In the genomic region with DNA sequence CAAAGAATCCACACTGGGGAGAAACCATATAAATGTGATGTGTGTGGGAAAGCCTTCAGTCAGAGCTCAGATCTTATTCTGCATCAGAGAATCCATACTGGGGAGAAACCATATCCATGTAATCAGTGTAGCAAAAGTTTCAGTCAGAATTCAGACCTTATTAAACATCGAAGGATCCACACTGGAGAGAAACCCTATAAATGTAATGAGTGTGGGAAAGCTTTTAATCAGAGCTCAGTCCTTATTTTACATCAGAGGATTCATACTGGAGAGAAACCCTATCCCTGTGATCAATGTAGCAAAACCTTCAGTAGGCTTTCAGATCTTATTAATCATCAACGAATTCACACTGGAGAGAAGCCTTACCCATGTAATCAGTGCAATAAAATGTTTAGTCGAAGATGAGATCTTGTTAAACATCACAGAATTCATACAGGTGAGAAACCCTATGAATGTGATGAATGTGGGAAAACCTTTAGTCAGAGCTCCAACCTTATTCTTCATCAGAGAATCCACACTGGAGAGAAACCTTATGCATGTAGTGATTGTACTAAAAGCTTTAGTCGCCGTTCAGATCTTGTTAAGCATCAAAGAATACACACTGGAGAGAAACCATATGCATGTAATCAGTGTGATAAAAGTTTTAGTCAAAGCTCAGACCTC, we compare ENCODE assay signal across 20 cellular contexts.
"Had no signal": no experiment of that assay in that cellular context is flagged by ENCODE, and none has a peak within 500 bp of the region (broad histone marks: within the 10 kb centered on the region; RNA-seq: fewer than 3 reads in every experiment).

No MANE protein-coding gene starts in this region.

- H3K27me3 ChIP-seq: brain microvascular endothelial cell, colonic mucosa, heart right ventricle, tibial nerve had no signal

- FAIRE-seq: urothelium cell line had no signal

- H3K27ac Mint-ChIP-seq: activated naive CD4-positive, alpha-beta T cell treated with anti-CD3 and anti-CD28 coated beads for 36 hours; nephron progenitor cell had no signal

- ATAC-seq: activated T-cell treated with anti-CD3 and anti-CD28 coated beads, Interleukin-2, amount 50 U/mL, for 4 hours; esophagus mucosa; heart right ventricle; left ventricle myocardium superior; stimulated activated naive CD8-positive, alpha-beta T cell treated with anti-CD3 and anti-CD28 coated beads, Interleukin-15, Interleukin-2, amounts not matched to agents 100 U/mL and 50 U/mL, for 24 hours had no signal

- H3K4me3 Mint-ChIP-seq: activated naive CD4-positive, alpha-beta T cell treated with anti-CD3 and anti-CD28 coated beads for 36 hours; activated T-cell treated with anti-CD3 and anti-CD28 coated beads, Interleukin-2, amount 50 U/mL, for 4 hours; central memory CD8-positive, alpha-beta T cell; nephron progenitor cell had no signal

- H3K4me1 ChIP-seq: colonic mucosa, heart right ventricle, tibial nerve had no signal

- H3K4me3 ChIP-seq: colonic mucosa, heart right ventricle, tibial nerve had no signal

- DNase-seq: activated CD4-positive, alpha-beta T cell treated with anti-CD3 and anti-CD28 coated beads, Interleukin-2, amount 50 U/mL, for 1 hour; activated CD4-positive, CD25-positive, alpha-beta regulatory T cell treated with anti-CD3 and anti-CD28 coated beads, Interleukin-2, amount 50 U/mL, for 72 hours; activated CD8-positive, alpha-beta memory T cell treated with anti-CD3 and anti-CD28 coated beads, Interleukin-2, amount 50 U/mL, for 4 hours; activated naive CD4-positive, alpha-beta T cell treated with anti-CD3 and anti-CD28 coated beads for 36 hours; activated T-cell treated with anti-CD3 and anti-CD28 coated beads, Interleukin-2, amount 50 U/mL, for 4 hours; anterior cingulate cortex; brain microvascular endothelial cell; colonic mucosa; heart right ventricle; left ventricle myocardium superior; nephron progenitor cell; nucleus accumbens; stimulated activated CD4-positive, alpha-beta T cell treated with anti-CD3 and anti-CD28 coated beads, Interleukin-2, amount 100 ng/mL, for 24 hours; stimulated activated naive CD8-positive, alpha-beta T cell treated with anti-CD3 and anti-CD28 coated beads, Interleukin-15, Interleukin-2, amounts not matched to agents 100 U/mL and 50 U/mL, for 24 hours; T-helper 2 cell had no signal

- H3K27me3 Mint-ChIP-seq: central memory CD8-positive, alpha-beta T cell had no signal

- H3K27ac ChIP-seq: brain microvascular endothelial cell, colonic mucosa, heart right ventricle, tibial nerve, VCaP had no signal

- H3K4me1 Mint-ChIP-seq: central memory CD8-positive, alpha-beta T cell; nephron progenitor cell had no signal
